Comparison of ENCODE assay signal across 1 cellular context in genomic region chr22:36442506-36443197, GRCh38.
TF ChIP-seq lines count a peak whose summit lies in the region.

No MANE protein-coding gene starts in this region.

TF ChIP-seq in IMR-90, 13 proteins besides CTCF, POLR2A, EP300 and RAD21:
- TF ChIP-seq USF2 (IDR thresholded peaks at IDR 0.05; ENCODE audit: low read depth, low read length) (no peak), FOS (IDR thresholded peaks at IDR 0.05; ENCODE audit: low read depth, low read length) (no peak), BHLHE40 (IDR thresholded peaks at IDR 0.05; ENCODE audit: low read depth, low read length) (no peak), MAFK (IDR thresholded peaks at IDR 0.05; ENCODE audit: low read depth, low read length) (no peak), SMC3 (IDR thresholded peaks at IDR 0.05; ENCODE audit: low read depth, low read length) (no peak), CEBPB (IDR thresholded peaks at IDR 0.05; ENCODE audit: low read depth, low read length) (no peak), NFE2L2 (IDR thresholded peaks at IDR 0.05; ENCODE audit: low read depth, low read length) (no peak), MAZ (IDR thresholded peaks at IDR 0.05; ENCODE audit: borderline replicate concordance, low read depth, low read length) (no peak), RCOR1 (IDR thresholded peaks at IDR 0.05; ENCODE audit: insufficient replicate concordance, low read length) (no peak), RFX5 (IDR thresholded peaks at IDR 0.05; ENCODE audit: low read depth, low read length) (no peak), ELK1 (IDR thresholded peaks at IDR 0.05; ENCODE audit: borderline replicate concordance, low read depth, low read length) (no peak)
